Comparison of ENCODE assay signal across 25 cellular contexts in the genomic region with DNA sequence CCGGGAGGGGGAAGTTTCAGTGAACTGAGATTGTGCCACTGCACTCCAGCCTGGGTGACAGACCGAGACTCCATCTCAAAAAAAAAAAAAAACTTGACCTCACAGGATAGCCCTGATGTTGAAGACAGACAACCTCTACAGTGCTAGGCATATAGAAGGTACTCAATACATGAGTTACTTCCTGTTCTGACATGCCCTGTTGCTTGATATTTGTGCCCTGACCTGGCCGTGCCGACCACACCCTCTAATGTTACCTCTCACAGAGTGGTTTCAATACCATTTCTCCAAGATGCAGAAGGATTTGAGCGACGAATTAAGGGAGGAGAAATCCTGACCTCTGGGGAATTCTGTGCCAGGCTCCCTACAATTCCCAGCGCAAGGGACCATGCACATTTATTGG. TPM values are rescaled to one million over a fixed set of nuclear protein-coding genes. Genes with fewer than 3 reads are reported as not detected.
DNase-seq lines count a peak whose midpoint lies in the region; ATAC-seq and TF ChIP-seq lines count a peak whose summit lies in the region.
"Had no signal": no experiment of that assay in that cellular context is flagged by ENCODE, and none has a peak within 500 bp of the region (broad histone marks: within the 10 kb centered on the region; RNA-seq: fewer than 3 reads in every experiment).

No MANE protein-coding gene starts in this region.

- H3K9me2 ChIP-seq in GM23338 (ENCODE audit: insufficient read depth): no peaks in the 10 kb centered on the region

- H3K18ac ChIP-seq in H9 (ENCODE audit: insufficient read length, low read depth, low read length) (no peak overlapping the region), neuronal stem cell (ENCODE audit: low read length) (no peak overlapping the region)

- H2BK20ac ChIP-seq in H9 (ENCODE audit: low read depth, low read length, poor library complexity, severe bottlenecking): no peak overlapping the region

- H4K91ac ChIP-seq in H9 (ENCODE audit: insufficient read length, low read depth, low read length) (no peak overlapping the region), neuronal stem cell (ENCODE audit: low read depth, low read length, poor library complexity) (no peak overlapping the region)

- no peak overlapping the region for H3T11ph ChIP-seq in H9 (ENCODE audit: low read length)

- POLR2A ChIA-PET in CD8-positive, alpha-beta memory T cell (lab: Charles Lee): no interaction called here

- peak overlapping the region in 2 of 8 donors; percentile 9 to 35 for H3K27ac Mint-ChIP-seq in CD8-positive, alpha-beta memory T cell
- H3K27ac Mint-ChIP-seq in GM23338 (peak overlapping the region; percentile 33; the same call in 1 of the 2 replicates), natural killer cell (peak overlapping the region; percentile 8 to 45), H9 (no peak overlapping the region)
- peak overlapping the region in 1 of 2 donors; percentile 2 for H3K27ac Mint-ChIP-seq in effector memory CD8-positive, alpha-beta T cell
- H3K27ac Mint-ChIP-seq: activated T-cell treated with anti-CD3 and anti-CD28 coated beads, Interleukin-2, amount 50 U/mL, for 72 hours; stimulated activated naive CD8-positive, alpha-beta T cell treated with anti-CD3 and anti-CD28 coated beads, Interleukin-15, Interleukin-2, amounts not matched to agents 100 ng/mL and 50 ng/mL, for 24 hours had no signal

- no peak overlapping the region for H3K56ac ChIP-seq in H9 (ENCODE audit: insufficient read length, low read depth, low read length)

- H3K79me1 ChIP-seq in H9 (ENCODE audit: insufficient read depth, low read depth, low read length, poor library complexity, severe bottlenecking) (no peaks in the 10 kb centered on the region), neuronal stem cell (ENCODE audit: low read depth, low read length) (no peaks in the 10 kb centered on the region)

- no peaks in the 10 kb centered on the region for H3K36me3 ChIP-seq in CD8-positive, alpha-beta memory T cell (ENCODE audit: insufficient read depth, low read length)
- H3K36me3 ChIP-seq in GM23338 (ENCODE audit: insufficient read depth) (no peaks in the 10 kb centered on the region), neuronal stem cell (replicated peaks in 1 of 2; ENCODE audit: control insufficient read depth in 2 of 2, insufficient read depth in 2 of 2, low read length in 2 of 2) (no peaks in the 10 kb centered on the region)
- H3K36me3 ChIP-seq: esophagus muscularis mucosa, gastroesophageal sphincter, ovary, right atrium auricular region, tibial nerve had no signal

- H3K9ac ChIP-seq in H9 (ENCODE audit: extremely low read depth, insufficient read length, low read length) (no peak overlapping the region), neuronal stem cell (ENCODE audit: low read depth, low read length, poor library complexity) (no peak overlapping the region)

- CTCF ChIA-PET in CD8-positive, alpha-beta memory T cell (lab: Charles Lee): no interaction called here

- H4K8ac ChIP-seq in H9 (replicated peaks; ENCODE audit: insufficient read length, low read depth, low read length) (no peak overlapping the region), neuronal stem cell (ENCODE audit: low read depth, low read length) (no peak overlapping the region)

- no peaks in the 10 kb centered on the region for H3K27me3 Mint-ChIP-seq in CD8-positive, alpha-beta memory T cell
- H3K27me3 Mint-ChIP-seq in GM23338 (ENCODE audit: insufficient read depth, low read depth, poor library complexity): peaks cover 8% of the 10 kb centered on the region
- no peaks in the 10 kb centered on the region for H3K27me3 Mint-ChIP-seq in effector memory CD8-positive, alpha-beta T cell
- no peaks in the 10 kb centered on the region for H3K27me3 Mint-ChIP-seq in natural killer cell (ENCODE audit: low read depth in 2 of 2)
- no peaks in the 10 kb centered on the region for H3K27me3 Mint-ChIP-seq in H9 (ENCODE audit: low read depth)

- H3K14ac ChIP-seq in H9 (ENCODE audit: insufficient read depth, low read length) (no peak overlapping the region), neuronal stem cell (ENCODE audit: low read length) (no peak overlapping the region)

- peaks cover 45 to 59% (median 58%) of the 10 kb centered on the region in 3 donors for H3K4me1 Mint-ChIP-seq in CD8-positive, alpha-beta memory T cell
- H3K4me1 Mint-ChIP-seq in GM23338 (peaks cover 7% of the 10 kb centered on the region), natural killer cell (peaks cover 50 to 59% of the 10 kb centered on the region in 2 donors), H9 (peaks cover 3 to 9% of the 10 kb centered on the region in 2 experiments; a peak in 3 of 4 replicates)
- H3K4me1 Mint-ChIP-seq in effector memory CD8-positive, alpha-beta T cell (ENCODE audit: low read depth in 2 of 2): peaks cover 42 to 47% of the 10 kb centered on the region in 2 donors

- no peaks in the 10 kb centered on the region for H3K36me3 Mint-ChIP-seq in CD8-positive, alpha-beta memory T cell
- no peaks in the 10 kb centered on the region for H3K36me3 Mint-ChIP-seq in GM23338 (ENCODE audit: low read depth)
- peaks cover 15% of the 10 kb centered on the region for H3K36me3 Mint-ChIP-seq in effector memory CD8-positive, alpha-beta T cell (ENCODE audit: insufficient read depth)
- no peaks in the 10 kb centered on the region for H3K36me3 Mint-ChIP-seq in natural killer cell
- H3K36me3 Mint-ChIP-seq in H9 (ENCODE audit: insufficient read depth in 1 of 3, low read depth in 3 of 3): no peaks in the 10 kb centered on the region

- no peaks in the 10 kb centered on the region for H3K9me3 Mint-ChIP-seq in CD8-positive, alpha-beta memory T cell
- H3K9me3 Mint-ChIP-seq in GM23338 (no peaks in the 10 kb centered on the region), natural killer cell (no peaks in the 10 kb centered on the region), H9 (no peaks in the 10 kb centered on the region)
- H3K9me3 Mint-ChIP-seq in effector memory CD8-positive, alpha-beta T cell: no peaks in the 10 kb centered on the region
- H3K9me3 Mint-ChIP-seq: activated T-cell treated with anti-CD3 and anti-CD28 coated beads, Interleukin-2, amount 50 U/mL, for 72 hours; naive thymus-derived CD4-positive, alpha-beta T cell; stimulated activated naive CD8-positive, alpha-beta T cell treated with anti-CD3 and anti-CD28 coated beads, Interleukin-15, Interleukin-2, amounts not matched to agents 100 ng/mL and 50 ng/mL, for 24 hours had no signal

- no peaks in the 10 kb centered on the region for H3F3A ChIP-seq in GM23338 (replicated peaks; ENCODE audit: low read depth)

- H3K9me3 ChIP-seq in CD8-positive, alpha-beta memory T cell (ENCODE audit: low read length): no peaks in the 10 kb centered on the region
- no peaks in the 10 kb centered on the region for H3K9me3 ChIP-seq in H9 (ENCODE audit: control insufficient read depth, low read depth, low read length)
- H3K9me3 ChIP-seq in neuronal stem cell (replicated peaks in 1 of 2; ENCODE audit: control insufficient read depth in 2 of 2, insufficient read depth in 1 of 2, low read depth in 1 of 2, low read length in 2 of 2): no peaks in the 10 kb centered on the region
- H3K9me3 ChIP-seq: Caco-2, esophagus muscularis mucosa, gastroesophageal sphincter, ovary, right atrium auricular region, tibial nerve had no signal

- H2BK5ac ChIP-seq in H9 (ENCODE audit: insufficient read length, low read length): no peak overlapping the region
- H2BK5ac ChIP-seq in neuronal stem cell (ENCODE audit: low read length): no peak overlapping the region

- H3K4me1 ChIP-seq in CD8-positive, alpha-beta memory T cell (ENCODE audit: insufficient read depth, low read length): peaks cover 43% of the 10 kb centered on the region
- H3K4me1 ChIP-seq in GM23338 (ENCODE audit: insufficient read depth) (no peaks in the 10 kb centered on the region), H9 (ENCODE audit: insufficient read depth, low read length) (no peaks in the 10 kb centered on the region), neuronal stem cell (ENCODE audit: control insufficient read depth in 2 of 2, insufficient read depth in 1 of 2, low read depth in 1 of 2, low read length in 2 of 2) (peaks cover 5 to 9% of the 10 kb centered on the region in 2 donors)
- H3K4me1 ChIP-seq: gastroesophageal sphincter had no signal

- TF ChIP-seq CTCF in GM23338 (conservative IDR thresholded peaks at IDR 0.05; ENCODE audit: low read depth in 2 of 2) (no peak), natural killer cell (IDR thresholded peaks at IDR 0.05) (no peak), H9 (conservative IDR thresholded peaks at IDR 0.05) (no peak)

- H2AFZ ChIP-seq in GM23338: peak overlapping the region; percentile 72; the same call in 1 of the 2 replicates
- H2AFZ ChIP-seq in H9 (ENCODE audit: low read length): no peak overlapping the region
- H2AFZ ChIP-seq in neuronal stem cell (ENCODE audit: low read length): no peak overlapping the region

- H3K23ac ChIP-seq in H9 (ENCODE audit: insufficient read length, low read depth, low read length): no peak overlapping the region
- H3K23ac ChIP-seq in neuronal stem cell (ENCODE audit: low read depth, low read length, poor library complexity): no peak overlapping the region

- H4K5ac ChIP-seq in H9 (ENCODE audit: insufficient read length, low read depth, low read length): no peak overlapping the region

- H3K27me3 ChIP-seq in CD8-positive, alpha-beta memory T cell (ENCODE audit: insufficient read depth, low read length, poor library complexity, severe bottlenecking): no peaks in the 10 kb centered on the region
- H3K27me3 ChIP-seq in GM23338 (ENCODE audit: insufficient read depth): no peaks in the 10 kb centered on the region
- no peaks in the 10 kb centered on the region for H3K27me3 ChIP-seq in H9 (ENCODE audit: insufficient read depth, low read length)
- no peaks in the 10 kb centered on the region for H3K27me3 ChIP-seq in neuronal stem cell (ENCODE audit: control insufficient read depth in 3 of 3, insufficient read depth in 3 of 3, low read depth in 1 of 3, low read length in 3 of 3)
- H3K27me3 ChIP-seq: esophagus muscularis mucosa, gastroesophageal sphincter, ovary, right atrium auricular region, tibial nerve had no signal

- no CpG with 5 or more reads among the region's 7 CpGs for WGBS in H9 (ENCODE audit: extremely low coverage, insufficient read length, low lambda C conversion rate)
- no CpG with 5 or more reads among the region's 7 CpGs for WGBS in neuronal stem cell (ENCODE audit: extremely low coverage in 2 of 2, insufficient read length in 2 of 2, insufficient replicate concordance in 1 of 2), 2 donors

- no peak overlapping the region for H3K27ac ChIP-seq in CD8-positive, alpha-beta memory T cell (ENCODE audit: low read depth, low read length)
- H3K27ac ChIP-seq in GM23338 (ENCODE audit: low read depth) (no peak overlapping the region), H9 (ENCODE audit: insufficient read length, low read depth, low read length) (no peak overlapping the region), neuronal stem cell (replicated peaks; ENCODE audit: low read length) (no peak overlapping the region)
- H3K27ac ChIP-seq: esophagus muscularis mucosa, gastroesophageal sphincter, ovary, right atrium auricular region, RWPE1 had no signal

- H3K4me3 Mint-ChIP-seq in CD8-positive, alpha-beta memory T cell: peak overlapping the region in 4 of 7 donors; percentile 3 to 41 (median 20)
- H3K4me3 Mint-ChIP-seq in GM23338 (no peak overlapping the region), natural killer cell (no peak overlapping the region), H9 (no peak overlapping the region)
- H3K4me3 Mint-ChIP-seq in effector memory CD8-positive, alpha-beta T cell: peak overlapping the region; percentile 5 to 8
- H3K4me3 Mint-ChIP-seq: activated T-cell treated with anti-CD3 and anti-CD28 coated beads, Interleukin-2, amount 50 U/mL, for 72 hours; stimulated activated naive CD8-positive, alpha-beta T cell treated with anti-CD3 and anti-CD28 coated beads, Interleukin-15, Interleukin-2, amounts not matched to agents 100 ng/mL and 50 ng/mL, for 24 hours had no signal

- H2BK15ac ChIP-seq in H9 (ENCODE audit: low read depth, low read length) (no peak overlapping the region), neuronal stem cell (ENCODE audit: low read length) (no peak overlapping the region)

- no peaks in the 10 kb centered on the region for H3K23me2 ChIP-seq in H9 (ENCODE audit: insufficient read length, low read depth, low read length, poor library complexity, severe bottlenecking)

- H3K4ac ChIP-seq in H9 (ENCODE audit: low read depth, low read length) (no peak overlapping the region), neuronal stem cell (ENCODE audit: low read length) (no peak overlapping the region)

- H2BK120ac ChIP-seq in H9 (ENCODE audit: low read depth, low read length, poor library complexity, severe bottlenecking) (no peak overlapping the region), neuronal stem cell (ENCODE audit: low read depth, low read length) (no peak overlapping the region)

- H3K4me3 ChIP-seq in CD8-positive, alpha-beta memory T cell (ENCODE audit: low read length): no peak overlapping the region
- no peak overlapping the region for H3K4me3 ChIP-seq in GM23338
- H3K4me3 ChIP-seq in neuronal stem cell (ENCODE audit: low read length in 2 of 2): no peak overlapping the region
- H3K4me3 ChIP-seq: esophagus muscularis mucosa, gastroesophageal sphincter, ovary, right atrium auricular region, tibial nerve had no signal

- H4K20me1 ChIP-seq in GM23338 (replicated peaks; ENCODE audit: insufficient read depth) (no peaks in the 10 kb centered on the region), H9 (ENCODE audit: control insufficient read depth, insufficient read depth, insufficient read length) (no peaks in the 10 kb centered on the region)

- intact Hi-C loops in natural killer cell (cut with micrococcal nuclease): no loop called here

- no peaks in the 10 kb centered on the region for H3K79me2 ChIP-seq in GM23338 (replicated peaks; ENCODE audit: insufficient read depth)
- no peaks in the 10 kb centered on the region for H3K79me2 ChIP-seq in H9 (ENCODE audit: insufficient read depth, low read length)

- H2AK5ac ChIP-seq in H9 (ENCODE audit: insufficient read length, low read length) (no peak overlapping the region), neuronal stem cell (ENCODE audit: low read depth, low read length) (no peak overlapping the region)

- no peak overlapping the region for H2BK12ac ChIP-seq in H9 (ENCODE audit: insufficient read length, low read depth, low read length)
- no peak overlapping the region for H2BK12ac ChIP-seq in neuronal stem cell (ENCODE audit: low read length)

- ATAC-seq in GM23338 (no peak), natural killer cell (no peak)
- no peak for ATAC-seq in effector memory CD8-positive, alpha-beta T cell (replicated peaks)
- ATAC-seq: activated T-cell treated with anti-CD3 and anti-CD28 coated beads, Interleukin-2, amount 50 U/mL, for 72 hours; gastroesophageal sphincter; naive thymus-derived CD4-positive, alpha-beta T cell had no signal

- H3K4me2 ChIP-seq in GM23338 (no peak overlapping the region), H9 (ENCODE audit: insufficient read depth, insufficient read length, low read length) (no peak overlapping the region), neuronal stem cell (ENCODE audit: insufficient read depth, low read length, poor library complexity, severe bottlenecking) (no peak overlapping the region)

- DNase-seq in CD8-positive, alpha-beta memory T cell: no peak
- no peak for DNase-seq in GM23338 (ENCODE audit: low spot score)
- no peak for DNase-seq in effector memory CD8-positive, alpha-beta T cell
- no peak for DNase-seq in natural killer cell
- no peak for DNase-seq in H9
- DNase-seq in LoVo (ENCODE audit: low spot score): no peak
- DNase-seq in neuronal stem cell (ENCODE audit: low spot score): no peak
- DNase-seq: activated CD4-positive, alpha-beta T cell treated with anti-CD3 and anti-CD28 coated beads for 1 hour; activated CD8-positive, alpha-beta memory T cell treated with anti-CD3 and anti-CD28 coated beads for 24 hours; activated naive CD4-positive, alpha-beta T cell treated with anti-CD3 and anti-CD28 coated beads, Interleukin-2, amount 50 U/mL, for 16 hours; Caco-2; DND-41; mesenchymal stem cell; naive thymus-derived CD4-positive, alpha-beta T cell; NCI-H146; NCI-H524 treated with DMSO at 0.1 percent for 48 hours; ovary; stimulated activated CD4-positive, alpha-beta T cell treated with anti-CD3 and anti-CD28 coated beads, Interleukin-4, amount 100 ng/mL, for 24 hours had no signal

RNA-seq across cellular contexts. Expression of gene PTAFR, which starts 5.2 kb away (rescaled TPM):
- under 1 TPM; 0.58 to 0.59 TPM for total RNA-seq in CD8-positive, alpha-beta memory T cell
- 1.1 TPM for polyA plus RNA-seq in CD8-positive, alpha-beta memory T cell
- total RNA-seq in GM23338 (2014; rRNA removed; shearing (Covaris generic)): 0.27 and 0.76 TPM in 2 replicates
- 0.29 and 0.49 TPM in 2 replicates for polyA plus RNA-seq in GM23338 (2016; fragmentation: Nextera tagmentation; extraction: Ambion mirVana)
- 1 to 10 TPM; 1.2 to 6.4 (median 1.5) TPM for total RNA-seq in natural killer cell
- total RNA-seq in H9 (2021): 1.8 and 1.9 TPM in 2 replicates
- 0.04 TPM for polyA plus RNA-seq in neuronal stem cell (2013, experiment 1 of 2)
- polyA plus RNA-seq in neuronal stem cell (2013, experiment 2 of 2): 0.03 TPM

Comparison
In these comparisons a context has a peak if more than half of its experiments do, and no peak if none do; other contexts are left out.
1. H3K27ac Mint-ChIP-seq: peak in GM23338 (single experiment) and natural killer cell (2 of 2); none in H9 (0 of 3).
2. H3K4me3 Mint-ChIP-seq: peak in CD8-positive, alpha-beta memory T cell (4 of 7) and effector memory CD8-positive, alpha-beta T cell (2 of 2); none in GM23338 (single experiment), natural killer cell (single experiment) and H9 (0 of 2).